17 cellular contexts compared by ENCODE assay signal in genomic region chr10:105291571-105291970, GRCh38.
"Had no signal": no experiment of that assay in that cellular context is flagged by ENCODE, and none has a peak within 500 bp of the region (broad histone marks: within the 10 kb centered on the region; RNA-seq: fewer than 3 reads in every experiment).

No MANE protein-coding gene starts in this region.

- H3K27ac ChIP-seq: brain microvascular endothelial cell, dorsolateral prefrontal cortex, esophagus muscularis mucosa, left lung, ovary, suprapubic skin, upper lobe of left lung had no signal

- DNase-seq: activated CD4-positive, alpha-beta memory T cell treated with anti-CD3 and anti-CD28 coated beads, Interleukin-2, amount 10 ng/mL, durations not matched to agents 7 days and 5 days; activated gamma-delta T cell treated with Interleukin-2 at 50 U/mL for 16 hours; activated naive CD8-positive, alpha-beta T cell treated with anti-CD3 and anti-CD28 coated beads for 36 hours; activated T-cell treated with anti-CD3 and anti-CD28 coated beads, Interleukin-2, amount 50 U/mL, for 48 hours; brain microvascular endothelial cell; dorsolateral prefrontal cortex; glutamatergic neuron; left lung; mesenchymal stem cell; ovary; stimulated activated CD4-positive, alpha-beta T cell treated with anti-CD3 and anti-CD28 coated beads, Interleukin-2, amount 100 ng/mL, for 48 hours; stimulated activated naive CD4-positive, alpha-beta T cell treated with Interleukin-2 at 50 U/mL for 16 hours; T1000; upper lobe of left lung had no signal

- H3K4me1 ChIP-seq: esophagus muscularis mucosa, left lung, suprapubic skin, upper lobe of left lung had no signal

- ATAC-seq: left lung; natural killer cell treated with Interleukin-12 subunit alpha and Interleukin-12 subunit beta and Interleukin-15 and Interleukin-18, amount 100 ng/mL, for 72 hours had no signal

- H3K27me3 ChIP-seq: brain microvascular endothelial cell, esophagus muscularis mucosa, left lung, ovary, suprapubic skin, upper lobe of left lung had no signal

- H3K36me3 ChIP-seq: brain microvascular endothelial cell, esophagus muscularis mucosa, left lung, ovary, suprapubic skin, upper lobe of left lung had no signal

- H3K4me3 ChIP-seq: dorsolateral prefrontal cortex, esophagus muscularis mucosa, left lung, ovary, suprapubic skin, upper lobe of left lung had no signal

- H3K9me3 ChIP-seq: ovary, upper lobe of left lung had no signal
